ENCODE assay signal across 30 cellular contexts in genomic region chr3:118127992-118128391, GRCh38.
"Had no signal": no experiment of that assay in that cellular context is flagged by ENCODE, and none has a peak within 500 bp of the region (broad histone marks: within the 10 kb centered on the region; RNA-seq: fewer than 3 reads in every experiment).

No MANE protein-coding gene starts in this region.

- H3K27me3 ChIP-seq: ascending aorta, breast epithelium, cardiac muscle cell, colonic mucosa, esophagus squamous epithelium, gastroesophageal sphincter, heart right ventricle, hepatocyte had no signal

- H3K4me1 ChIP-seq: ascending aorta, breast epithelium, colonic mucosa, esophagus squamous epithelium, gastroesophageal sphincter, heart right ventricle had no signal

- DNase-seq: activated CD4-positive, alpha-beta memory T cell treated with anti-CD3 and anti-CD28 coated beads for 36 hours; activated CD4-positive, alpha-beta T cell treated with anti-CD3 and anti-CD28 coated beads for 36 hours; activated CD4-positive, alpha-beta T cell treated with anti-CD3 and anti-CD28 coated beads, Interleukin-2, amount 10 ng/mL, durations not matched to agents 24 days and 14 days; activated CD4-positive, CD25-positive, alpha-beta regulatory T cell; activated CD4-positive, CD25-positive, alpha-beta regulatory T cell treated with anti-CD3 and anti-CD28 coated beads, Interleukin-2, amount 50 U/mL, for 72 hours; activated CD8-positive, alpha-beta memory T cell treated with anti-CD3 and anti-CD28 coated beads, Interleukin-2, amount 10 ng/mL, durations not matched to agents 7 days and 5 days; activated CD8-positive, alpha-beta memory T cell treated with anti-CD3 and anti-CD28 coated beads, Interleukin-2, amount 50 U/mL, for 4 hours; activated CD8-positive, alpha-beta T cell treated with anti-CD3 and anti-CD28 coated beads, Interleukin-2, amount 10 ng/mL, durations not matched to agents 7 days and 5 days; activated gamma-delta T cell; activated naive CD4-positive, alpha-beta T cell; activated naive CD4-positive, alpha-beta T cell treated with anti-CD3 and anti-CD28 coated beads, Interleukin-2, amount 10 ng/mL, durations not matched to agents 7 days and 5 days; activated naive CD8-positive, alpha-beta T cell treated with anti-CD3 and anti-CD28 coated beads, Interleukin-2, amount 10 ng/mL, durations not matched to agents 7 days and 5 days; activated T-cell treated with anti-CD3 and anti-CD28 coated beads for 4 hours; activated T-cell treated with anti-CD3 and anti-CD28 coated beads, Interleukin-2, amount 50 U/mL, for 24 hours; activated T-cell treated with anti-CD3 and anti-CD28 coated beads, Interleukin-2, amount 50 U/mL, for 72 hours; central memory CD4-positive, alpha-beta T cell; cerebellar nuclear complex; colonic mucosa; effector CD8-positive, alpha-beta T cell; esophagus squamous epithelium; foreskin melanocyte; heart right ventricle; T1000 had no signal

- ATAC-seq: activated CD4-positive, alpha-beta T cell treated with anti-CD3 and anti-CD28 coated beads for 36 hours; activated CD8-positive, alpha-beta memory T cell treated with anti-CD3 and anti-CD28 coated beads, Interleukin-2, amount 10 ng/mL, durations not matched to agents 7 days and 5 days; activated CD8-positive, alpha-beta T cell treated with anti-CD3 and anti-CD28 coated beads, Interleukin-2, amount 10 ng/mL, durations not matched to agents 7 days and 5 days; activated naive CD4-positive, alpha-beta T cell treated with anti-CD3 and anti-CD28 coated beads, Interleukin-2, amount 50 U/mL, for 72 hours; activated T-cell treated with anti-CD3 and anti-CD28 coated beads, Interleukin-2, amount 50 U/mL, for 72 hours; gastroesophageal sphincter; heart right ventricle had no signal

- H3K9me3 ChIP-seq: ascending aorta, breast epithelium, colonic mucosa, esophagus squamous epithelium, gastroesophageal sphincter, heart right ventricle had no signal

- H3K79me2 ChIP-seq: hepatocyte had no signal

- H3K36me3 ChIP-seq: ascending aorta, breast epithelium, cardiac muscle cell, colonic mucosa, esophagus squamous epithelium, gastroesophageal sphincter, heart right ventricle had no signal

- H3K4me3 ChIP-seq: ascending aorta, breast epithelium, cardiac muscle cell, colonic mucosa, esophagus squamous epithelium, gastroesophageal sphincter, heart right ventricle, hepatocyte had no signal

- H3K4me2 ChIP-seq: hepatocyte had no signal

- H3K27ac ChIP-seq: ascending aorta, breast epithelium, cardiac muscle cell, colonic mucosa, epithelial cell of prostate, esophagus squamous epithelium, gastroesophageal sphincter, heart right ventricle, hepatocyte had no signal

- H2AFZ ChIP-seq: hepatocyte had no signal
